In the genomic region with DNA sequence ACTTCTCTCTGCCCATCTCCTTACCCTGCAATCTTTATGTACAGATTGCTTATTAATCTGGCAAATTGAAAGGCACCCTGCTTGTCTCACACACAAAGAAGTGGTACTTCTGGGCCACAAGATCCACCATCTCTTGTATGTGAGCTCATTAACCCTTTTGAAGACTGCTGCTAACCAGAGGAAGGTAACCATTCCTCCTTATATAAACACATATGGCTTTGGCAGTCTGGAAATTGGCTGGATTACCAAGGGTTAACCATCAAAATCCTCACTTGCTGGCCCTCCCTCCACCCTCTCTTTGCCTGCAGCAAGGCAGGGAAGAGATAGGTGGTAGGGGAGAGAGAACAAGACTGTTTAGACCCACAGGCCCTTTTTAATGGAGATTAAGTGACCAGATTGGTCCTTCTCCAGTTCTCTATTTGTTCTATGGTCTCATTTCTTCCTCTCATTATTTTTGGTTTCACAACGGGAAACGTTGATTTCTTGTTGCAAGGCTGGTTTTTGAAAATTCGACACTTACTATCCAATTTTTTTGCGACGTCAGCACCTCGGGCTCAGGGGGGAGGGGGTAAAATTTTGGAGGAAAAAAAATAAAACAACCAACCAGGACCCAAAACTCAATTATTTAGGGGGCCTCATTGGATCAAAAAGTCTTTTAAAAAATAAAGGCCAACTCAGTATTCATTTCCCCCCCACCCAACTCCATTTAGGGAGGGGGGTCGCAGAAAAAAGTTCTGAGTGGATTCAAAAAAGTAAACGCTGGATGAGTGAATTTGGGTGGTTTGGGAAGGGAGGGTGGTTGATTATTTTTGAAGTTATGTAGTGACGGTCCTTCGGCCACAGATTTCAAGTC, we compare ENCODE assay signal across 1 cellular context.
TF ChIP-seq lines count a peak whose summit lies in the region.

No MANE protein-coding gene starts in this region.

TF ChIP-seq in SK-N-SH, 30 proteins besides CTCF, POLR2A, EP300 and RAD21:
- no peak for TF ChIP-seq NFIC (IDR thresholded peaks at IDR 0.05; ENCODE audit: borderline replicate concordance)
- 0 out of 2 replicates have a peak, but pooled peaks have one; percentile 2 for TF ChIP-seq JUND (IDR thresholded peaks at IDR 0.05)
- TF ChIP-seq MEF2A (IDR thresholded peaks at IDR 0.05; ENCODE audit: borderline replicate concordance, low read depth), result no peak
- TF ChIP-seq POLR2AphosphoS5 (IDR thresholded peaks at IDR 0.05; ENCODE audit: low read depth, low read length), result peak; percentile 67
- peak; percentile 32; the same call in 1 of the 2 replicates for TF ChIP-seq TAF1 (IDR thresholded peaks at IDR 0.05; ENCODE audit: borderline replicate concordance, low read depth, low read length)
